Comparison of ENCODE assay signal across 8 cellular contexts in genomic region chr13:97369269-97369893, GRCh38.
DNase-seq lines count a peak whose midpoint lies in the region; ATAC-seq, FAIRE-seq and TF ChIP-seq lines count a peak whose summit lies in the region.

No MANE protein-coding gene starts in this region.

- no peaks in the 10 kb centered on the region for H3K27me3 ChIP-seq in upper lobe of left lung

- H3K9ac ChIP-seq in kidney (ENCODE audit: low read length in 2 of 2), result peak overlapping the region; percentile 19 to 56

- peak; percentile 50 for ATAC-seq in Right ventricle myocardium inferior
- ATAC-seq in left cardiac atrium, result no peak
- peak; percentile 61 for ATAC-seq in HG02938 (IDR thresholded peaks at IDR 0.05; ENCODE audit: unreplicated experiment)
- no peak for ATAC-seq in upper lobe of left lung (ENCODE audit: low FRiP score in 2 of 2)
- ATAC-seq in GM19023 (IDR thresholded peaks at IDR 0.05; ENCODE audit: unreplicated experiment), result no peak

- intact Hi-C loops in Right ventricle myocardium inferior (cut with DNase I), result loop anchor here (5.0 to 10.0 kb wide), 2 partner anchors 63 to 435 kb away; partner anchors contain the start of gene RAP2A
- intact Hi-C loops in left cardiac atrium (cut with DNase I), result no loop called here
- intact Hi-C loops in kidney (cut with DNase I), result no loop called here

- H3K4me3 ChIP-seq in kidney (ENCODE audit: low read length in 2 of 2) (peak overlapping the region; percentile 56 to 57), upper lobe of left lung (peak overlapping the region; percentile 9 to 45 (median 34))

- no peak for DNase-seq in Right ventricle myocardium inferior (ENCODE audit: missing footprints)
- no peak for DNase-seq in left cardiac atrium
- DNase-seq in kidney, result no peak
- DNase-seq in upper lobe of left lung, result no peak
- DNase-seq in stimulated activated CD4-positive, alpha-beta T cell treated with anti-CD3 and anti-CD28 coated beads, Interleukin-2, amount 100 ng/mL, for 24 hours, result no peak

- WGBS in upper lobe of left lung, 2 donors, result 5 to 8% methylated on average over 4 of the region's 4 CpGs

- TF ChIP-seq CTCF in VCaP (conservative IDR thresholded peaks at IDR 0.05), result no peak
- no peak for TF ChIP-seq CTCF in kidney (IDR thresholded peaks at IDR 0.05; ENCODE audit: borderline replicate concordance, extremely low read depth, insufficient read depth)
- TF ChIP-seq CTCF in upper lobe of left lung (IDR thresholded peaks at IDR 0.05), result no peak

- no peak for TF ChIP-seq POLR2A in upper lobe of left lung (IDR thresholded peaks at IDR 0.05)

- H3K27ac ChIP-seq in VCaP (peak overlapping the region; percentile 6; the same call in 1 of the 2 replicates), kidney (ENCODE audit: low read depth in 2 of 2, low read length in 2 of 2) (peak overlapping the region in 1 of 2 donors; percentile 70), upper lobe of left lung (peak overlapping the region; percentile 42 to 79 (median 70))

- H3K36me3 ChIP-seq in kidney (ENCODE audit: control insufficient read depth in 1 of 2, insufficient read depth in 2 of 2, low read length in 2 of 2) (peaks cover 13 to 31% of the 10 kb centered on the region in 2 donors), upper lobe of left lung (peaks cover 0 to 27% (median 0%) of the 10 kb centered on the region in 4 donors)

- H3K4me1 ChIP-seq in kidney (ENCODE audit: control insufficient read depth in 1 of 2, insufficient read depth in 1 of 2, low read depth in 1 of 2, low read length in 2 of 2), result peaks cover 0 to 10% of the 10 kb centered on the region in 2 donors
- H3K4me1 ChIP-seq in upper lobe of left lung, result peaks cover 11 to 26% (median 16%) of the 10 kb centered on the region in 4 donors

- FAIRE-seq in kidney (lab: Jason Lieb, UNC), result peak; percentile 74

- H3K9me3 ChIP-seq in kidney (ENCODE audit: control insufficient read depth in 1 of 2, low read length in 2 of 2) (no peaks in the 10 kb centered on the region), upper lobe of left lung (no peaks in the 10 kb centered on the region)

- no peak for TF ChIP-seq EP300 in upper lobe of left lung (IDR thresholded peaks at IDR 0.05)

Comparison
In these comparisons a context has a peak if more than half of its experiments do, and no peak if none do; other contexts are left out.
1. ATAC-seq: peak in Right ventricle myocardium inferior (single experiment) and HG02938 (single experiment); none in left cardiac atrium (0 of 2), upper lobe of left lung (0 of 2) and GM19023 (single experiment).